ENCODE assay signal across 1 cellular context in genomic region chr13:113950451-113951245, GRCh38.
A peak's percentile ranks its signal among the peaks of the same experiment; 100 is the strongest.
TF ChIP-seq lines count a peak whose summit lies in the region.

No MANE protein-coding gene starts in this region.

TF ChIP-seq in HepG2, 621 proteins besides CTCF, POLR2A, EP300 and RAD21 (continued from another document):
- TF ChIP-seq UBTF (CRISPR knock-in tag; IDR thresholded peaks at IDR 0.05), result peak; percentile 36; the same call in 1 of the 2 replicates
- TF ChIP-seq ZBTB8A (CRISPR knock-in tag; IDR thresholded peaks at IDR 0.05; ENCODE audit: borderline replicate concordance, low read depth), result no peak
- TF ChIP-seq BCL6 (CRISPR knock-in tag; IDR thresholded peaks at IDR 0.05), result no peak
- TF ChIP-seq ZNF615 (CRISPR knock-in tag; IDR thresholded peaks at IDR 0.05; ENCODE audit: borderline replicate concordance), result no peak
- TF ChIP-seq GPN1 (CRISPR knock-in tag; IDR thresholded peaks at IDR 0.05; ENCODE audit: borderline replicate concordance), result no peak
- 0 out of 2 replicates have a peak, but pooled peaks have one; percentile 44 for TF ChIP-seq SALL2 (CRISPR knock-in tag; IDR thresholded peaks at IDR 0.05)
- TF ChIP-seq ZNF205 (CRISPR knock-in tag; IDR thresholded peaks at IDR 0.05), result no peak
- peak; percentile 8 for TF ChIP-seq HNRNPLL (IDR thresholded peaks at IDR 0.05; ENCODE audit: low read depth, low read length, poor library complexity, severe bottlenecking)
TF ChIP-seq in HepG2: peak in this region for 4.
